Comparison of ENCODE assay signal across 1 cellular context in the genomic region with DNA sequence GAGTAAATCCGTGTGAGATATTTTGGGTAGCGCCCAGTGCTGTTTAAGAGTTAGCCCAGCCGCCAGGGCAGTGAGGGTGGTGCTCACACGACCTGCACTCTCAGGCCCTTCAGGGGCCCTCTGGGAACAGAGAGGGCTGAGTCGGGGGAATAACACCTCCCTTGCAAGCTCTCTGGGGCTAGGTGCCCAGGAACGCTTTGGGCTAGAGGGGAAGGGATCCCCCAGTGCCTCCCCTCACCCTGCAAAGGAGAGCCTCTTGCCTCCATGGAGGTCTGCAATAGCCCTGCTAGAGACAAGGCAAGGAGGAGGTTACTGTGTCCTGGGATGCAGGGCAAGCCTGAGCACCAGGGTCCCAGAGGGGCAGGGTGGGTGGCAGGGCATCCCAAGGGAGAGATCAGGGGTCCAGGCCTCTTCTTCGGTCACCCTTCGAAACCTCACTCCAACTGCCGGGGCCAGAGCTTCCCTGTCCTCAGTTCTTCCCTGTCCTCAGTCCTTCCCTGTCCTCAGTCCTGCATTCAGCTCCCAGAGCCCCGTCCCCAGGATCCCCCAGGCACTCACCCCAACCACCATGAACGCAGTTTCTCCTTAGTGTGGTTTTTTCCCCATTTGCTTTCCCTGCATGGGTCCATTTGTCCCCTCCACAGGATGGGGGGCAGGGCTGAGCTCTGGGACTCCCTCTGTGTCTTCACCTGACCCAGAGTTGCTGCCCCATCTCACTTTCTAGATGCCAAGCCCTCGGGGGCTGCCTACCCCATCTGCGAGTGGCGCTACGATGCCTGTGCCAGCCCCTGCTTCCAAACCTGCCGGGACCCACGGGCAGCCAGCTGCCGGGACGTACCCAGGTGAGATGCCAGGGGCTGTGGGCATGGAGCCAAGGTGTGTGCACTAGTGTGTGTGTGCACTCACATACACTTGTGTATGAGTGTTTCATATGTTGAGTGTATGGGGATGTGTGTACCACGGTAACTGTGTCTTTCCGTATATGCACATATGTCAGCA.
TF ChIP-seq lines count a peak whose summit lies in the region.

No MANE protein-coding gene starts in this region.

TF ChIP-seq in H1, 55 proteins besides CTCF, POLR2A, EP300 and RAD21:
- no peak for TF ChIP-seq SIX5 (IDR thresholded peaks at IDR 0.05; ENCODE audit: low read depth, low read length)
- no peak for TF ChIP-seq HDAC2 (IDR thresholded peaks at IDR 0.05; ENCODE audit: borderline replicate concordance in 1 of 2, low read depth in 2 of 2, low read length in 2 of 2)
- no peak for TF ChIP-seq TAF1 (IDR thresholded peaks at IDR 0.05; ENCODE audit: low read depth, low read length)
- TF ChIP-seq POU5F1 (IDR thresholded peaks at IDR 0.05; ENCODE audit: low read depth, low read length), result no peak
- TF ChIP-seq, protein P1, sequence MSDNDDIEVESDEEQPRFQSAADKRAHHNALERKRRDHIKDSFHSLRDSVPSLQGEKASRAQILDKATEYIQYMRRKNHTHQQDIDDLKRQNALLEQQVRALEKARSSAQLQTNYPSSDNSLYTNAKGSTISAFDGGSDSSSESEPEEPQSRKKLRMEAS (IDR thresholded peaks at IDR 0.05), result no peak
- TF ChIP-seq CTBP2 (IDR thresholded peaks at IDR 0.05; ENCODE audit: borderline replicate concordance, insufficient read depth, insufficient read length, low read length), result no peak
- no peak for TF ChIP-seq EZH2 (IDR thresholded peaks at IDR 0.05; ENCODE audit: low read depth, low read length, severe bottlenecking)
- no peak for TF ChIP-seq SAP30 (IDR thresholded peaks at IDR 0.05; ENCODE audit: insufficient read depth, insufficient replicate concordance, low read length)
- TF ChIP-seq KDM4A (IDR thresholded peaks at IDR 0.05; ENCODE audit: low read depth, low read length, severe bottlenecking), result no peak
TF ChIP-seq in H1: peak in this region for 0.
